ENCODE assay signal across 15 cellular contexts in the genomic region with DNA sequence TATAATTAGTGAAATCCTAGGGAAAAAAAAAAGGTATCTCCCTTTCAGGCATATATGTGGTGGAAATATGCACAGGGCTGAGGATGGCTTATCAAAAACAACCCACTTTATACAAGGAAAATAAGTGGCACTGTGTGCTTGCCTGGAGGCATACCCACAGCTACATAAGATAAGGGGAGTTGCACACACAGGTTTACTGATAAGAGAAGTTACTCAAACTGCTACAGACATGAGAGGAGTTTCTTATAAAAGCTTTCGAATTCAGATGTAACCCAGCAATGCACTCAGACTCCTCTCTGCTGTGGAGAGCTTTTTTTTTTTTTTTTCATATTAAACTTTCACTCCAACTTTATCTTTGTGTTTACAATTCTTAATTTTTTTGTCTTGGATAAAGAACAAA.
"Had no signal": no experiment of that assay in that cellular context is flagged by ENCODE, and none has a peak within 500 bp of the region (broad histone marks: within the 10 kb centered on the region; RNA-seq: fewer than 3 reads in every experiment).

No MANE protein-coding gene starts in this region.

- H3K27ac Mint-ChIP-seq: activated naive CD8-positive, alpha-beta T cell treated with anti-CD3 and anti-CD28 coated beads, Interleukin-2, amount 10 ng/mL, durations not matched to agents 7 days and 5 days; dendritic cell treated with granulocyte-macrophage colony-stimulating factor and Interleukin-4, amounts not matched to agents 40 ng/mL and 50 ng/mL, for 4 days; effector memory CD8-positive, alpha-beta T cell; memory B cell; nephron progenitor cell had no signal

- H3K27me3 Mint-ChIP-seq: activated naive CD8-positive, alpha-beta T cell treated with anti-CD3 and anti-CD28 coated beads, Interleukin-2, amount 10 ng/mL, durations not matched to agents 7 days and 5 days; dendritic cell treated with granulocyte-macrophage colony-stimulating factor and Interleukin-4, amounts not matched to agents 40 ng/mL and 50 ng/mL, for 4 days; effector memory CD8-positive, alpha-beta T cell; memory B cell had no signal

- H3K36me3 Mint-ChIP-seq: activated naive CD8-positive, alpha-beta T cell treated with anti-CD3 and anti-CD28 coated beads, Interleukin-2, amount 10 ng/mL, durations not matched to agents 7 days and 5 days; memory B cell had no signal

- DNase-seq: activated naive CD8-positive, alpha-beta T cell treated with anti-CD3 and anti-CD28 coated beads, Interleukin-2, amount 10 ng/mL, durations not matched to agents 7 days and 5 days; cerebellar nuclear complex; effector memory CD8-positive, alpha-beta T cell; head of caudate nucleus; kidney glomerular epithelial cell; left ventricle myocardium superior; nephron progenitor cell; occipital lobe; right cardiac atrium; stimulated activated CD4-positive, alpha-beta T cell treated with anti-CD3 and anti-CD28 coated beads, Interleukin-4, amount 100 ng/mL, for 24 hours; T-helper 9 cell; transverse colon; WERI-Rb-1 had no signal

- H3K4me3 Mint-ChIP-seq: activated naive CD8-positive, alpha-beta T cell treated with anti-CD3 and anti-CD28 coated beads, Interleukin-2, amount 10 ng/mL, durations not matched to agents 7 days and 5 days; dendritic cell treated with granulocyte-macrophage colony-stimulating factor and Interleukin-4, amounts not matched to agents 40 ng/mL and 50 ng/mL, for 4 days; effector memory CD8-positive, alpha-beta T cell; memory B cell; nephron progenitor cell had no signal

- H3K9me3 Mint-ChIP-seq: activated naive CD8-positive, alpha-beta T cell treated with anti-CD3 and anti-CD28 coated beads, Interleukin-2, amount 10 ng/mL, durations not matched to agents 7 days and 5 days; dendritic cell treated with granulocyte-macrophage colony-stimulating factor and Interleukin-4, amounts not matched to agents 40 ng/mL and 50 ng/mL, for 4 days; effector memory CD8-positive, alpha-beta T cell; memory B cell; nephron progenitor cell had no signal

- H3K4me1 Mint-ChIP-seq: activated naive CD8-positive, alpha-beta T cell treated with anti-CD3 and anti-CD28 coated beads, Interleukin-2, amount 10 ng/mL, durations not matched to agents 7 days and 5 days; nephron progenitor cell had no signal

- ATAC-seq: effector memory CD8-positive, alpha-beta T cell; left ventricle myocardium superior; right cardiac atrium had no signal
